In genomic region chr22:23402275-23403151, GRCh38 we compare ENCODE assay signal across 1 cellular context.
TF ChIP-seq lines count a peak whose summit lies in the region.

No MANE protein-coding gene starts in this region.

TF ChIP-seq in GM12878, 131 proteins besides CTCF, POLR2A, EP300 and RAD21 (continued from another document):
- no peak for TF ChIP-seq ZBTB40 (IDR thresholded peaks at IDR 0.05; ENCODE audit: borderline replicate concordance)
- TF ChIP-seq LARP7 (IDR thresholded peaks at IDR 0.05) = no peak
- 0 out of 3 replicates have a peak, but pooled peaks of 1 of the 2 experiments have one; percentile 23 for TF ChIP-seq EGR1 (IDR thresholded peaks at IDR 0.05; ENCODE audit: borderline replicate concordance in 1 of 2, low read depth in 2 of 2, low read length in 2 of 2)
- TF ChIP-seq CBFB (IDR thresholded peaks at IDR 0.05; ENCODE audit: low read depth) = no peak
- no peak for TF ChIP-seq CBX5 (IDR thresholded peaks at IDR 0.05; ENCODE audit: low read depth)
